In genomic region chr9:96157675-96158074, GRCh38 we compare ENCODE assay signal across 17 cellular contexts.
A peak's percentile ranks its signal among the peaks of the same experiment; 100 is the strongest.
DNase-seq lines count a peak whose midpoint lies in the region; ATAC-seq and TF ChIP-seq lines count a peak whose summit lies in the region.
"Had no signal": no experiment of that assay in that cellular context is flagged by ENCODE, and none has a peak within 500 bp of the region (broad histone marks: within the 10 kb centered on the region; RNA-seq: fewer than 3 reads in every experiment).

No MANE protein-coding gene starts in this region.

- H2BK120ac ChIP-seq in mesenchymal stem cell (ENCODE audit: low read depth, low read length): no peak overlapping the region

- H3K36me3 ChIP-seq in mesenchymal stem cell (ENCODE audit: control insufficient read depth in 1 of 2, insufficient read depth in 2 of 2, low read depth in 1 of 2, low read length in 2 of 2): no peaks in the 10 kb centered on the region
- H3K36me3 ChIP-seq: MG63 had no signal

- no peak overlapping the region for H3K4me2 ChIP-seq in mesenchymal stem cell (ENCODE audit: low read length, poor library complexity, severe bottlenecking)

- no peak overlapping the region for H2BK5ac ChIP-seq in mesenchymal stem cell (ENCODE audit: low read depth, low read length, poor library complexity, severe bottlenecking)

- H3K4me1 ChIP-seq in mesenchymal stem cell (ENCODE audit: control insufficient read depth, insufficient read depth, low read depth, low read length): peaks cover 6% of the 10 kb centered on the region

- H2BK15ac ChIP-seq in mesenchymal stem cell (ENCODE audit: low read depth, poor library complexity, severe bottlenecking): no peak overlapping the region

- H3K4me3 ChIP-seq in mesenchymal stem cell (ENCODE audit: insufficient read depth in 1 of 2, low read depth in 1 of 2, low read length in 2 of 2): no peak overlapping the region
- H3K4me3 ChIP-seq: MG63 had no signal

- no peak overlapping the region for H3K23ac ChIP-seq in mesenchymal stem cell (ENCODE audit: low read length in 2 of 2)

- no peak for TF ChIP-seq CTCF in glutamatergic neuron (IDR thresholded peaks at IDR 0.05; ENCODE audit: partially characterized antibody, unreplicated experiment)

- no peak overlapping the region for H3K18ac ChIP-seq in mesenchymal stem cell (ENCODE audit: low read depth in 1 of 2, low read length in 2 of 2)

- H3K27ac Mint-ChIP-seq in stimulated activated naive CD8-positive, alpha-beta T cell treated with anti-CD3 and anti-CD28 coated beads, Interleukin-15, Interleukin-2, amounts not matched to agents 100 ng/mL and 50 ng/mL, for 24 hours: peak overlapping the region; percentile 31
- H3K27ac Mint-ChIP-seq in stimulated activated naive CD8-positive, alpha-beta T cell treated with anti-CD3 and anti-CD28 coated beads, Interleukin-15, amount 100 ng/mL, for 72 hours: no peak overlapping the region
- peak overlapping the region; percentile 11 for H3K27ac Mint-ChIP-seq in T-helper 2 cell treated with Interferon-gamma antibody and Interleukin-4, amounts not matched to agents 5 μg/mL and 100 μg/mL, for 36 hours
- peak overlapping the region; percentile 98 for H3K27ac Mint-ChIP-seq in glutamatergic neuron (ENCODE audit: unreplicated experiment)
- H3K27ac Mint-ChIP-seq: CD4-positive, alpha-beta T cell had no signal

- H3K4me3 Mint-ChIP-seq in stimulated activated naive CD8-positive, alpha-beta T cell treated with anti-CD3 and anti-CD28 coated beads, Interleukin-15, Interleukin-2, amounts not matched to agents 100 ng/mL and 50 ng/mL, for 24 hours: no peak overlapping the region
- H3K4me3 Mint-ChIP-seq in stimulated activated naive CD8-positive, alpha-beta T cell treated with anti-CD3 and anti-CD28 coated beads, Interleukin-15, amount 100 ng/mL, for 72 hours: no peak overlapping the region
- no peak overlapping the region for H3K4me3 Mint-ChIP-seq in T-helper 2 cell treated with Interferon-gamma antibody and Interleukin-4, amounts not matched to agents 5 μg/mL and 100 μg/mL, for 36 hours
- H3K4me3 Mint-ChIP-seq in glutamatergic neuron (ENCODE audit: unreplicated experiment): peak overlapping the region; percentile 65
- H3K4me3 Mint-ChIP-seq: CD4-positive, alpha-beta T cell had no signal

- no peak for ATAC-seq in stimulated activated naive CD8-positive, alpha-beta T cell treated with anti-CD3 and anti-CD28 coated beads, Interleukin-15, amount 100 ng/mL, for 72 hours
- no peak for ATAC-seq in HG03280 (IDR thresholded peaks at IDR 0.05; ENCODE audit: unreplicated experiment)
- ATAC-seq: Panc1 had no signal

- peaks cover 12 to 31% of the 10 kb centered on the region in 2 experiments for H3K27me3 ChIP-seq in mesenchymal stem cell (ENCODE audit: control insufficient read depth in 1 of 2, insufficient read depth in 1 of 2, low read length in 2 of 2)
- H3K27me3 ChIP-seq: MG63 had no signal

- no peak overlapping the region for H2AK5ac ChIP-seq in mesenchymal stem cell (ENCODE audit: low read length, severe bottlenecking)

- H4K91ac ChIP-seq in mesenchymal stem cell (ENCODE audit: low read length): no peak overlapping the region

- DNase-seq in stimulated activated naive CD8-positive, alpha-beta T cell treated with anti-CD3 and anti-CD28 coated beads, Interleukin-15, amount 100 ng/mL, for 72 hours: no peak
- DNase-seq in T-helper 2 cell treated with Interferon-gamma antibody and Interleukin-4, amounts not matched to agents 5 μg/mL and 100 μg/mL, for 36 hours (ENCODE audit: low spot score): no peak
- DNase-seq in glutamatergic neuron (no peak), DMS 273 treated with DMSO at 0.1 percent for 48 hours (lab: John Stamatoyannopoulos, UW) (no peak), mesenchymal stem cell (no peak), A172 (ENCODE audit: low spot score) (no peak)
- DNase-seq: CD4-positive, alpha-beta T cell; GOT3; Karpas-422; MG63; NCI-H1092; NCI-H146; NCI-H2081 treated with DMSO at 0.1 percent for 48 hours; NCI-H510A treated with DMSO at 0.1 percent for 48 hours had no signal

- H2AFZ ChIP-seq in mesenchymal stem cell (ENCODE audit: low read depth, low read length): no peak overlapping the region

- H3K14ac ChIP-seq in mesenchymal stem cell (ENCODE audit: low read length in 2 of 2): peak overlapping the region in 1 of 2 experiments; percentile 68

- no peaks in the 10 kb centered on the region for H3K9me3 ChIP-seq in mesenchymal stem cell (ENCODE audit: control insufficient read depth, low read length)
- H3K9me3 ChIP-seq: MG63 had no signal

- no peaks in the 10 kb centered on the region for H3K36me3 Mint-ChIP-seq in stimulated activated naive CD8-positive, alpha-beta T cell treated with anti-CD3 and anti-CD28 coated beads, Interleukin-15, Interleukin-2, amounts not matched to agents 100 ng/mL and 50 ng/mL, for 24 hours (ENCODE audit: low read depth)
- H3K36me3 Mint-ChIP-seq in T-helper 2 cell treated with Interferon-gamma antibody and Interleukin-4, amounts not matched to agents 5 μg/mL and 100 μg/mL, for 36 hours (ENCODE audit: low read depth): no peaks in the 10 kb centered on the region
- peaks cover 6% of the 10 kb centered on the region for H3K36me3 Mint-ChIP-seq in glutamatergic neuron (ENCODE audit: unreplicated experiment)

- peak overlapping the region in 1 of 2 experiments; percentile 64 for H2BK12ac ChIP-seq in mesenchymal stem cell (ENCODE audit: low read length in 2 of 2)

- no peak overlapping the region for H3K27ac ChIP-seq in mesenchymal stem cell (ENCODE audit: low read length, poor library complexity, severe bottlenecking)

- peaks cover 42% of the 10 kb centered on the region for H3K27me3 Mint-ChIP-seq in stimulated activated naive CD8-positive, alpha-beta T cell treated with anti-CD3 and anti-CD28 coated beads, Interleukin-15, Interleukin-2, amounts not matched to agents 100 ng/mL and 50 ng/mL, for 24 hours
- peaks cover 67% of the 10 kb centered on the region for H3K27me3 Mint-ChIP-seq in stimulated activated naive CD8-positive, alpha-beta T cell treated with anti-CD3 and anti-CD28 coated beads, Interleukin-15, amount 100 ng/mL, for 72 hours
- peaks cover 19% of the 10 kb centered on the region for H3K27me3 Mint-ChIP-seq in T-helper 2 cell treated with Interferon-gamma antibody and Interleukin-4, amounts not matched to agents 5 μg/mL and 100 μg/mL, for 36 hours (ENCODE audit: low read depth)
- peaks cover 15% of the 10 kb centered on the region for H3K27me3 Mint-ChIP-seq in glutamatergic neuron (ENCODE audit: unreplicated experiment)

- no peaks in the 10 kb centered on the region for H3K9me3 Mint-ChIP-seq in stimulated activated naive CD8-positive, alpha-beta T cell treated with anti-CD3 and anti-CD28 coated beads, Interleukin-15, Interleukin-2, amounts not matched to agents 100 ng/mL and 50 ng/mL, for 24 hours
- no peaks in the 10 kb centered on the region for H3K9me3 Mint-ChIP-seq in stimulated activated naive CD8-positive, alpha-beta T cell treated with anti-CD3 and anti-CD28 coated beads, Interleukin-15, amount 100 ng/mL, for 72 hours
- no peaks in the 10 kb centered on the region for H3K9me3 Mint-ChIP-seq in T-helper 2 cell treated with Interferon-gamma antibody and Interleukin-4, amounts not matched to agents 5 μg/mL and 100 μg/mL, for 36 hours
- peaks cover 15% of the 10 kb centered on the region for H3K9me3 Mint-ChIP-seq in glutamatergic neuron (ENCODE audit: unreplicated experiment)
- H3K9me3 Mint-ChIP-seq: CD4-positive, alpha-beta T cell had no signal

- no peak overlapping the region for H4K8ac ChIP-seq in mesenchymal stem cell (ENCODE audit: low read length)

- no peak overlapping the region for H3K9ac ChIP-seq in mesenchymal stem cell (ENCODE audit: low read length)

- H3K79me1 ChIP-seq in mesenchymal stem cell (replicated peaks; ENCODE audit: low read length, poor library complexity, severe bottlenecking): no peaks in the 10 kb centered on the region

- 0% methylated on average over 1 of the region's 1 CpG for WGBS in mesenchymal stem cell

- peaks cover 29% of the 10 kb centered on the region for H3K4me1 Mint-ChIP-seq in stimulated activated naive CD8-positive, alpha-beta T cell treated with anti-CD3 and anti-CD28 coated beads, Interleukin-15, Interleukin-2, amounts not matched to agents 100 ng/mL and 50 ng/mL, for 24 hours (ENCODE audit: low read depth)
- H3K4me1 Mint-ChIP-seq in stimulated activated naive CD8-positive, alpha-beta T cell treated with anti-CD3 and anti-CD28 coated beads, Interleukin-15, amount 100 ng/mL, for 72 hours: peaks cover 42% of the 10 kb centered on the region
- H3K4me1 Mint-ChIP-seq in T-helper 2 cell treated with Interferon-gamma antibody and Interleukin-4, amounts not matched to agents 5 μg/mL and 100 μg/mL, for 36 hours (ENCODE audit: low read depth): peaks cover 33% of the 10 kb centered on the region
- peaks cover 27% of the 10 kb centered on the region for H3K4me1 Mint-ChIP-seq in glutamatergic neuron (ENCODE audit: low read depth, unreplicated experiment)

- H3K4ac ChIP-seq in mesenchymal stem cell (ENCODE audit: low read depth in 1 of 2, low read length in 2 of 2): no peak overlapping the region

Comparison
In these comparisons a context has a peak if more than half of its experiments do, and no peak if none do; other contexts are left out.
1. H3K27ac Mint-ChIP-seq: peak in stimulated activated naive CD8-positive, alpha-beta T cell treated with anti-CD3 and anti-CD28 coated beads, Interleukin-15, Interleukin-2, amounts not matched to agents 100 ng/mL and 50 ng/mL, for 24 hours (single experiment), T-helper 2 cell treated with Interferon-gamma antibody and Interleukin-4, amounts not matched to agents 5 μg/mL and 100 μg/mL, for 36 hours (single experiment) and glutamatergic neuron (single experiment); none in stimulated activated naive CD8-positive, alpha-beta T cell treated with anti-CD3 and anti-CD28 coated beads, Interleukin-15, amount 100 ng/mL, for 72 hours (0 of 2).